32 cellular contexts compared by ENCODE assay signal in genomic region chr10:42532996-42533395, GRCh38.
"Had no signal": no experiment of that assay in that cellular context is flagged by ENCODE, and none has a peak within 500 bp of the region (broad histone marks: within the 10 kb centered on the region; RNA-seq: fewer than 3 reads in every experiment).

No MANE protein-coding gene starts in this region.

- DNase-seq: activated effector memory CD4-positive, alpha-beta T cell treated with anti-CD3 and anti-CD28 coated beads, Interleukin-2, amount 50 U/mL, for 16 hours; activated effector memory CD4-positive, alpha-beta T cell treated with Interleukin-2 at 50 U/mL for 16 hours; activated gamma-delta T cell; activated gamma-delta T cell treated with Interleukin-2 at 50 U/mL for 16 hours; activated naive CD4-positive, alpha-beta T cell; activated naive CD4-positive, alpha-beta T cell treated with anti-CD3 and anti-CD28 coated beads for 36 hours; activated naive CD4-positive, alpha-beta T cell treated with anti-CD3 and anti-CD28 coated beads, Interleukin-2, amount 10 ng/mL, durations not matched to agents 7 days and 5 days; activated naive CD4-positive, alpha-beta T cell treated with anti-CD3 and anti-CD28 coated beads, Interleukin-2, amount 50 U/mL, for 16 hours; activated naive CD4-positive, alpha-beta T cell treated with Interleukin-2 at 50 U/mL for 16 hours; activated naive CD8-positive, alpha-beta T cell treated with anti-CD3 and anti-CD28 coated beads for 36 hours; activated naive CD8-positive, alpha-beta T cell treated with anti-CD3 and anti-CD28 coated beads, Interleukin-2, amount 10 ng/mL, durations not matched to agents 7 days and 5 days; activated naive CD8-positive, alpha-beta T cell treated with anti-CD3 and anti-CD28 coated beads, Interleukin-2, amount 50 U/mL, for 24 hours; activated T-cell treated with anti-CD3 and anti-CD28 coated beads, Interleukin-2, amount 50 U/mL, for 1 hour; activated T-cell treated with anti-CD3 and anti-CD28 coated beads, Interleukin-2, amount 50 U/mL, for 24 hours; activated T-cell treated with anti-CD3 and anti-CD28 coated beads, Interleukin-2, amount 50 U/mL, for 4 hours; activated T-cell treated with anti-CD3 and anti-CD28 coated beads, Interleukin-2, amount 50 U/mL, for 48 hours; activated T-cell treated with anti-CD3 and anti-CD28 coated beads, Interleukin-2, amount 50 U/mL, for 72 hours; adrenal gland; amniotic stem cell; amygdala; anterior cingulate cortex; aorta; body of pancreas; brain microvascular endothelial cell; caudate nucleus; central memory CD4-positive, alpha-beta T cell; cerebellar nuclear complex had no signal

- H3K27me3 ChIP-seq: adrenal gland, ascending aorta, body of pancreas, brain microvascular endothelial cell, breast epithelium, cardiac muscle cell had no signal

- ATAC-seq: activated naive CD4-positive, alpha-beta T cell treated with anti-CD3 and anti-CD28 coated beads, Interleukin-2, amount 50 U/mL, for 72 hours; activated naive CD8-positive, alpha-beta T cell treated with anti-CD3 and anti-CD28 coated beads, Interleukin-2, amount 50 U/mL, for 24 hours; activated T-cell treated with anti-CD3 and anti-CD28 coated beads, Interleukin-2, amount 50 U/mL, for 4 hours; activated T-cell treated with anti-CD3 and anti-CD28 coated beads, Interleukin-2, amount 50 U/mL, for 72 hours; activated T-helper 17 cell treated with anti-CD3 and anti-CD28 coated beads, Interleukin-2, amount 50 U/mL, for 72 hours; body of pancreas had no signal

- H3K4me3 ChIP-seq: adrenal gland, ascending aorta, body of pancreas, breast epithelium, cardiac muscle cell had no signal

- H3K4me1 ChIP-seq: adrenal gland, ascending aorta, body of pancreas, breast epithelium had no signal

- H3K27ac ChIP-seq: adrenal gland, ascending aorta, body of pancreas, brain microvascular endothelial cell, breast epithelium, cardiac muscle cell had no signal

- H3K36me3 ChIP-seq: adrenal gland, brain microvascular endothelial cell, breast epithelium, cardiac muscle cell had no signal
